8 cellular contexts compared by ENCODE assay signal in the genomic region with DNA sequence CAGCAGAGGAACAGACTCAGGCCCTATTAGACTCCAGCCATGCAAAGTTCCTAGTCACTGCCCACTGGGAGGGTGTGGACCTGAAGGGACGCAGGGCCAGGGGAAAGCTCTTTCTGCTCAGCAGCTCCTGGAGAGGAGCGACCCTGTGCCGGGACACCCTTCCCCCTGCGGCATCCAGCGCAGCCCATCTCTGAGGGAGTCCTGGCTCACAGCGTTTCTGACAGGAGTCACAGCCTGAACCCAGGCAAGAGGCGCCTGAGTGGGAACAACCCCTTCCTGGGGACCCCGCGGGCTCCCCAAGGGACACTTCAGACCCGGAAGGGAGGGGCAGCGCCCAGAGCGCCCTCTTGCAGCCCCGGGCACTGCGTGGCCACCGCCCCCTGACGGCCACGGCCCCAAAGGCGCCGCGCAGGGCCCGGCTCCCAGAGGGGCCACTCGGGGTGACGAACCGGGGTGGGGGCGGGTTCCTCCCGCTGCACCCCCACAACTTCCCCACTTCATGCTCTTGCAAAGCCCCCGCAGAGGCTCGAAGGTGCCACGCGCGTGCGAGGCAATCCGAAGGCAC. TPM values are rescaled to one million over a fixed set of nuclear protein-coding genes. Genes with fewer than 3 reads are reported as not detected.
DNase-seq lines count a peak whose midpoint lies in the region; ATAC-seq and TF ChIP-seq lines count a peak whose summit lies in the region.

No MANE protein-coding gene starts in this region.

- peaks cover 51% of the 10 kb centered on the region for H3K79me2 ChIP-seq in ACC112 (ENCODE audit: control insufficient read depth, insufficient read depth, low read length, unreplicated experiment)

- peak overlapping the region; percentile 15 for H3K27ac Mint-ChIP-seq in T-helper 1 cell treated with Interleukin-12 subunit alpha and Interleukin-12 subunit beta and Interleukin-4 antibody, amounts not matched to agents 30 μg/mL and 1 μg/mL, for 36 hours

- peak overlapping the region; percentile 80 for H3K4me3 Mint-ChIP-seq in T-helper 1 cell treated with Interleukin-12 subunit alpha and Interleukin-12 subunit beta and Interleukin-4 antibody, amounts not matched to agents 30 μg/mL and 1 μg/mL, for 36 hours

- no peaks in the 10 kb centered on the region for H3K36me3 ChIP-seq in ACC112 (ENCODE audit: insufficient read depth, low read length)
- H3K36me3 ChIP-seq in stomach, result peaks cover 0 to 26% (median 23%) of the 10 kb centered on the region in 4 donors

- no peaks in the 10 kb centered on the region for H3K9me3 ChIP-seq in stomach

- peak overlapping the region; percentile 99 for H3K4me3 ChIP-seq in ACC112 (ENCODE audit: low read depth, low read length)
- H3K4me3 ChIP-seq in stomach, result peak overlapping the region; percentile 85 to 100 (median 90)

- H3K36me3 Mint-ChIP-seq in T-helper 1 cell treated with Interleukin-12 subunit alpha and Interleukin-12 subunit beta and Interleukin-4 antibody, amounts not matched to agents 30 μg/mL and 1 μg/mL, for 36 hours (ENCODE audit: low read depth), result no peaks in the 10 kb centered on the region

- H3K4me1 ChIP-seq in ACC112 (ENCODE audit: control insufficient read depth, insufficient read depth, low read length, unreplicated experiment) (peaks cover 25% of the 10 kb centered on the region), stomach (peaks cover 54 to 74% (median 69%) of the 10 kb centered on the region in 4 donors)

- WGBS in stomach, 5 donors, result 0 to 2% (median 1%) methylated on average over 4 to 33 of the region's 33 CpGs

- no peaks in the 10 kb centered on the region for H3K9me3 Mint-ChIP-seq in T-helper 1 cell treated with Interleukin-12 subunit alpha and Interleukin-12 subunit beta and Interleukin-4 antibody, amounts not matched to agents 30 μg/mL and 1 μg/mL, for 36 hours

- no peak for TF ChIP-seq EP300 in stomach (IDR thresholded peaks at IDR 0.05)

- TF ChIP-seq CTCF in GM12874 (IDR thresholded peaks at IDR 0.05; ENCODE audit: insufficient read depth, low read depth, low read length) (peak; percentile 44), stomach (IDR thresholded peaks at IDR 0.05) (peak in 3 of 7 experiments; percentile 23 to 48 (median 35))

- H3K27me3 ChIP-seq in ACC112 (ENCODE audit: insufficient read depth, low read length), result no peaks in the 10 kb centered on the region
- no peaks in the 10 kb centered on the region for H3K27me3 ChIP-seq in stomach

- peak; percentile 25 for ATAC-seq in HG03175 (IDR thresholded peaks at IDR 0.05; ENCODE audit: unreplicated experiment)
- peak; percentile 13 for ATAC-seq in left lobe of liver
- no peak for ATAC-seq in GM21576 (IDR thresholded peaks at IDR 0.05; ENCODE audit: unreplicated experiment)

- no peak for DNase-seq in left lobe of liver (ENCODE audit: low spot score)
- DNase-seq in stomach, result no peak

- no peaks in the 10 kb centered on the region for H3K27me3 Mint-ChIP-seq in T-helper 1 cell treated with Interleukin-12 subunit alpha and Interleukin-12 subunit beta and Interleukin-4 antibody, amounts not matched to agents 30 μg/mL and 1 μg/mL, for 36 hours (ENCODE audit: low read depth)

- no peak for TF ChIP-seq POLR2A in stomach (IDR thresholded peaks at IDR 0.05)

- H2AFZ ChIP-seq in ACC112 (ENCODE audit: low read length, unreplicated experiment), result no peak overlapping the region

- peak overlapping the region; percentile 78 for H3K27ac ChIP-seq in ACC112 (ENCODE audit: low read depth, low read length)
- H3K27ac ChIP-seq in cingulate gyrus (ENCODE audit: low read depth, low read length), result peak overlapping the region; percentile 91
- H3K27ac ChIP-seq in stomach, result peak overlapping the region; percentile 87 to 94 (median 91)

- H3K4me1 Mint-ChIP-seq in T-helper 1 cell treated with Interleukin-12 subunit alpha and Interleukin-12 subunit beta and Interleukin-4 antibody, amounts not matched to agents 30 μg/mL and 1 μg/mL, for 36 hours (ENCODE audit: low read depth), result peaks cover 19% of the 10 kb centered on the region

- intact Hi-C loops in stomach (cut with DNase I; ENCODE audit: low total_unique reads), result no loop called here

RNA-seq across cellular contexts. Expression of a gene that starts 0.9 kb away (rescaled TPM):
- 20.2 TPM for total RNA-seq in left lobe of liver
- total RNA-seq in stomach, result 100 to 1,000 TPM in 1 of 5 donors, 10 to 100 TPM in 4; 20.9 to 107 (median 36.8) TPM
- polyA plus RNA-seq in stomach, result 10 to 100 TPM; 17.7 to 60.5 (median 24.0) TPM

RNA-seq across cellular contexts. Expression of a gene that starts 14.4 kb away (rescaled TPM):
- total RNA-seq in left lobe of liver (21.4 TPM), stomach (10 to 100 TPM in 2 of 5 donors, 1 to 10 TPM in 3; 6.1 to 12.1 (median 9.2) TPM)
- polyA plus RNA-seq in stomach, result 1 to 10 TPM; 3.5 to 7.6 (median 6.3) TPM

RNA-seq across cellular contexts. Expression of a gene that starts 24.1 kb away (rescaled TPM):
- total RNA-seq in left lobe of liver, result 3.5 TPM
- total RNA-seq in stomach, result 10 to 100 TPM in 2 of 5 donors, 1 to 10 TPM in 3; 2.9 to 68.1 (median 9.4) TPM
- 1 to 10 TPM; 4.9 to 6.6 (median 6.3) TPM for polyA plus RNA-seq in stomach

RNA-seq across cellular contexts. Expression of a gene that starts 25.6 kb away (rescaled TPM):
- total RNA-seq in left lobe of liver, result 24.2 TPM
- 10 to 100 TPM; 30.4 to 67.4 (median 39.7) TPM for total RNA-seq in stomach
- 10 to 100 TPM; 27.0 to 44.2 (median 39.6) TPM for polyA plus RNA-seq in stomach
